20 cellular contexts compared by ENCODE assay signal in the genomic region with DNA sequence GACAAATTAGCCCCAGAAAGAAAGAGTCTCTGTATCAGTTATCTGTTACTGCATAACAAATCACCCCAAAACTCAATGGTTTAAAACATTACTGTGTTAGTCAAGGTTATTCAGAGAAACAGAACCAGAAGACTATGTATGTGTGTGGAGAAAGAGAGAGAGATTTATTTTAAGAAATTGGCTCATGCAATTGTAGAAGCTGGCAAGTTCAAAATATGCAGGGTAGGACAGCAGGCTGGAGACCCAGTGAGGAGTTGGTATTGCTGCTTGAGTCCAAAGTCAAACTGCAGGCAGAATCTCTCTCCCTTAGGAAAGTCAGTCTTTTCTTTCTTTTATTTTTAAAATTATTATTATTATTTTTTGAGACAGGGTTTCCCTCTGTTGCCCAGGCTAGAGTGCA. TPM values are rescaled to one million over a fixed set of nuclear protein-coding genes. Genes with fewer than 3 reads are reported as not detected.
DNase-seq lines count a peak whose midpoint lies in the region; ATAC-seq and TF ChIP-seq lines count a peak whose summit lies in the region.
"Had no signal": no experiment of that assay in that cellular context is flagged by ENCODE, and none has a peak within 500 bp of the region (broad histone marks: within the 10 kb centered on the region; RNA-seq: fewer than 3 reads in every experiment).

No MANE protein-coding gene starts in this region.

- intact Hi-C loops in Right ventricle myocardium superior (cut with DNase I) = no loop called here
- intact Hi-C loops in left ventricle myocardium inferior (cut with micrococcal nuclease) = no loop called here

- H3K36me3 ChIP-seq in right atrium auricular region (no peaks in the 10 kb centered on the region), left ventricle myocardium inferior (no peaks in the 10 kb centered on the region), thoracic aorta (no peaks in the 10 kb centered on the region)
- H3K36me3 ChIP-seq: BLaER1 had no signal

- no peak overlapping the region for H3K4me3 ChIP-seq in right atrium auricular region
- no peak overlapping the region for H3K4me3 ChIP-seq in left ventricle myocardium inferior
- no peak overlapping the region for H3K4me3 ChIP-seq in thoracic aorta
- H3K4me3 ChIP-seq: BLaER1, GM23248 had no signal

- H3K4me1 ChIP-seq in right atrium auricular region (no peaks in the 10 kb centered on the region), left ventricle myocardium inferior (peaks cover 13% of the 10 kb centered on the region), thoracic aorta (ENCODE audit: control insufficient read depth in 1 of 2, low read depth in 2 of 2) (peaks cover 14 to 66% of the 10 kb centered on the region in 2 donors)

- H3K27ac ChIP-seq in right atrium auricular region = no peak overlapping the region
- H3K27ac ChIP-seq in left ventricle myocardium inferior (replicated peaks) = peak overlapping the region; percentile 54
- H3K27ac ChIP-seq in thoracic aorta = peak overlapping the region; percentile 67 to 87
- H3K27ac ChIP-seq: BLaER1, GM23248, HL-60 had no signal

- no peak for DNase-seq in Right ventricle myocardium superior
- DNase-seq in right atrium auricular region (ENCODE audit: low spot score) = no peak
- no peak for DNase-seq in left ventricle myocardium inferior
- no peak for DNase-seq in thoracic aorta (ENCODE audit: low spot score)
- DNase-seq in stimulated activated CD4-positive, alpha-beta T cell treated with anti-CD3 and anti-CD28 coated beads, Interleukin-4, amount 100 ng/mL, for 24 hours = no peak
- DNase-seq in NAMALWA (ENCODE audit: low spot score) = no peak
- DNase-seq: 8988T; CD4-positive, alpha-beta memory T cell; DMS153; DMS79; GDM1; GM23248; HCEC 1CT had no signal

- ATAC-seq in Right ventricle myocardium superior (ENCODE audit: poor library complexity) (peak; percentile 86), thoracic aorta (ENCODE audit: insufficient number of reproducible peaks, low FRiP score, low read depth) (no peak), HG03378 (IDR thresholded peaks at IDR 0.05; ENCODE audit: unreplicated experiment) (no peak)

- TF ChIP-seq CTCF in right atrium auricular region (IDR thresholded peaks at IDR 0.05) = no peak
- no peak for TF ChIP-seq CTCF in left ventricle myocardium inferior (IDR thresholded peaks at IDR 0.05; ENCODE audit: borderline replicate concordance)
- TF ChIP-seq CTCF in thoracic aorta (IDR thresholded peaks at IDR 0.05) = no peak

- H3K27me3 ChIP-seq in right atrium auricular region (no peaks in the 10 kb centered on the region), left ventricle myocardium inferior (ENCODE audit: low read depth) (no peaks in the 10 kb centered on the region), thoracic aorta (replicated peaks; ENCODE audit: insufficient read depth) (no peaks in the 10 kb centered on the region)
- H3K27me3 ChIP-seq: BLaER1 had no signal

- no peaks in the 10 kb centered on the region for H3K9me3 ChIP-seq in right atrium auricular region
- H3K9me3 ChIP-seq in left ventricle myocardium inferior (replicated peaks) = no peaks in the 10 kb centered on the region
- no peaks in the 10 kb centered on the region for H3K9me3 ChIP-seq in thoracic aorta

RNA-seq across cellular contexts. Expression of a gene that starts 50.2 kb away (rescaled TPM):
- total RNA-seq in Right ventricle myocardium superior (not detected), right atrium auricular region (under 1 TPM; 0.15 to 0.16 TPM), left ventricle myocardium inferior (0.03 TPM), thoracic aorta (under 1 TPM; 0.07 to 0.14 TPM)
- total RNA-seq: A673; CD4-positive, alpha-beta memory T cell; Daoy; GM23248; H4; HT1080 had no signal

Comparison
In these comparisons a context has a peak if more than half of its experiments do, and no peak if none do; other contexts are left out.
1. H3K27ac ChIP-seq: peak in left ventricle myocardium inferior (single experiment) and thoracic aorta (2 of 2); none in right atrium auricular region (0 of 2).